ENCODE assay signal across 3 cellular contexts in the genomic region with DNA sequence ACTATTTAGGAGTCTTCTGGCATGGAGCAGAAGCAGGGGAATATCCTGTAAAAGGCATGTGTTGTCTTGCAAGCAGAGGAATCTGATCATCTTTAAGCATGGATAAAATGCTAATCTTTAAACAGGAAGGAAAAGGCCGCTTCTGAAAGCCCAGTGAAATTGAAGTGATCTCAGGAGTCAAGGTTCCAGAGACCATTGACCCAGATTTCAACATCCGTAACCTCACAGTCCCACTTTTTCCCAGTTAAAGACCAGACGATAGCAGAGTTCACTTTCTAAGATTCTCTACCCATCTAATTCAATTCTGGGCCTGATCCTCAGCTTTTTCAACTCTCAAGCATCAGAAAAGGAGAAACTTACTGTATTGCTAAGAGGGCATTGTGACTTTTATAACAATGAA.
TF ChIP-seq lines count a peak whose summit lies in the region.

No MANE protein-coding gene starts in this region.

TF ChIP-seq in liver, 16 proteins besides CTCF, POLR2A, EP300 and RAD21:
- TF ChIP-seq NR2F2 (IDR thresholded peaks at IDR 0.05): peak; percentile 54
- no peak for TF ChIP-seq ZBTB33 (IDR thresholded peaks at IDR 0.05)
- TF ChIP-seq RXRA (IDR thresholded peaks at IDR 0.05): peak; percentile 98 to 100
- peak; percentile 61 for TF ChIP-seq ATF3 (IDR thresholded peaks at IDR 0.05)
- peak; percentile 64 to 79 for TF ChIP-seq HNF4A (conservative IDR thresholded peaks at IDR 0.05)
- peak; percentile 62 to 86 for TF ChIP-seq JUND (IDR thresholded peaks at IDR 0.05)
- peak; percentile 54 for TF ChIP-seq HNF4G (IDR thresholded peaks at IDR 0.05)
- no peak for TF ChIP-seq FOXA2 (IDR thresholded peaks at IDR 0.05)
- peak; percentile 40 for TF ChIP-seq SP1 (IDR thresholded peaks at IDR 0.05)

TF ChIP-seq in HepG2, 621 proteins besides CTCF, POLR2A, EP300 and RAD21:
- no peak for TF ChIP-seq SETDB1 (CRISPR knock-in tag; IDR thresholded peaks at IDR 0.05; ENCODE audit: borderline replicate concordance)
- no peak for TF ChIP-seq RORA (CRISPR knock-in tag; IDR thresholded peaks at IDR 0.05)
- no peak for TF ChIP-seq LRRFIP1 (CRISPR knock-in tag; conservative IDR thresholded peaks at IDR 0.05)
- TF ChIP-seq TRIM24 (CRISPR knock-in tag; IDR thresholded peaks at IDR 0.05): no peak
- no peak for TF ChIP-seq ZNF326 (CRISPR knock-in tag; IDR thresholded peaks at IDR 0.05; ENCODE audit: borderline replicate concordance)
- no peak for TF ChIP-seq NR1H2 (CRISPR knock-in tag; IDR thresholded peaks at IDR 0.05; ENCODE audit: borderline replicate concordance, low read depth)
- no peak for TF ChIP-seq FOXO1 (CRISPR knock-in tag; IDR thresholded peaks at IDR 0.05)
- TF ChIP-seq HDAC1 (CRISPR knock-in tag; IDR thresholded peaks at IDR 0.05): no peak
- no peak for TF ChIP-seq THYN1 (CRISPR knock-in tag; IDR thresholded peaks at IDR 0.05; ENCODE audit: borderline replicate concordance, low read depth)
- TF ChIP-seq MAZ (IDR thresholded peaks at IDR 0.05; ENCODE audit: borderline replicate concordance, low read depth, low read length): no peak
- TF ChIP-seq MAZ (CRISPR knock-in tag; IDR thresholded peaks at IDR 0.05; ENCODE audit: low read depth): no peak
- no peak for TF ChIP-seq ZFP62 (CRISPR knock-in tag; IDR thresholded peaks at IDR 0.05)
- no peak for TF ChIP-seq KDM3A (CRISPR knock-in tag; IDR thresholded peaks at IDR 0.05; ENCODE audit: low read depth)
- no peak for TF ChIP-seq FOSL2 (CRISPR knock-in tag; IDR thresholded peaks at IDR 0.05)
- TF ChIP-seq ZNF501 (CRISPR knock-in tag; IDR thresholded peaks at IDR 0.05): no peak
- TF ChIP-seq KAT2B (IDR thresholded peaks at IDR 0.05; ENCODE audit: borderline replicate concordance, low read depth, low read length): no peak
- TF ChIP-seq, protein P1, sequence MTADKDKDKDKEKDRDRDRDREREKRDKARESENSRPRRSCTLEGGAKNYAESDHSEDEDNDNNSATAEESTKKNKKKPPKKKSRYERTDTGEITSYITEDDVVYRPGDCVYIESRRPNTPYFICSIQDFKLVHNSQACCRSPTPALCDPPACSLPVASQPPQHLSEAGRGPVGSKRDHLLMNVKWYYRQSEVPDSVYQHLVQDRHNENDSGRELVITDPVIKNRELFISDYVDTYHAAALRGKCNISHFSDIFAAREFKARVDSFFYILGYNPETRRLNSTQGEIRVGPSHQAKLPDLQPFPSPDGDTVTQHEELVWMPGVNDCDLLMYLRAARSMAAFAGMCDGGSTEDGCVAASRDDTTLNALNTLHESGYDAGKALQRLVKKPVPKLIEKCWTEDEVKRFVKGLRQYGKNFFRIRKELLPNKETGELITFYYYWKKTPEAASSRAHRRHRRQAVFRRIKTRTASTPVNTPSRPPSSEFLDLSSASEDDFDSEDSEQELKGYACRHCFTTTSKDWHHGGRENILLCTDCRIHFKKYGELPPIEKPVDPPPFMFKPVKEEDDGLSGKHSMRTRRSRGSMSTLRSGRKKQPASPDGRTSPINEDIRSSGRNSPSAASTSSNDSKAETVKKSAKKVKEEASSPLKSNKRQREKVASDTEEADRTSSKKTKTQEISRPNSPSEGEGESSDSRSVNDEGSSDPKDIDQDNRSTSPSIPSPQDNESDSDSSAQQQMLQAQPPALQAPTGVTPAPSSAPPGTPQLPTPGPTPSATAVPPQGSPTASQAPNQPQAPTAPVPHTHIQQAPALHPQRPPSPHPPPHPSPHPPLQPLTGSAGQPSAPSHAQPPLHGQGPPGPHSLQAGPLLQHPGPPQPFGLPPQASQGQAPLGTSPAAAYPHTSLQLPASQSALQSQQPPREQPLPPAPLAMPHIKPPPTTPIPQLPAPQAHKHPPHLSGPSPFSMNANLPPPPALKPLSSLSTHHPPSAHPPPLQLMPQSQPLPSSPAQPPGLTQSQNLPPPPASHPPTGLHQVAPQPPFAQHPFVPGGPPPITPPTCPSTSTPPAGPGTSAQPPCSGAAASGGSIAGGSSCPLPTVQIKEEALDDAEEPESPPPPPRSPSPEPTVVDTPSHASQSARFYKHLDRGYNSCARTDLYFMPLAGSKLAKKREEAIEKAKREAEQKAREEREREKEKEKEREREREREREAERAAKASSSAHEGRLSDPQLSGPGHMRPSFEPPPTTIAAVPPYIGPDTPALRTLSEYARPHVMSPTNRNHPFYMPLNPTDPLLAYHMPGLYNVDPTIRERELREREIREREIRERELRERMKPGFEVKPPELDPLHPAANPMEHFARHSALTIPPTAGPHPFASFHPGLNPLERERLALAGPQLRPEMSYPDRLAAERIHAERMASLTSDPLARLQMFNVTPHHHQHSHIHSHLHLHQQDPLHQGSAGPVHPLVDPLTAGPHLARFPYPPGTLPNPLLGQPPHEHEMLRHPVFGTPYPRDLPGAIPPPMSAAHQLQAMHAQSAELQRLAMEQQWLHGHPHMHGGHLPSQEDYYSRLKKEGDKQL (CRISPR knock-in tag; IDR thresholded peaks at IDR 0.05; ENCODE audit: low read depth): no peak
- TF ChIP-seq SKI (IDR thresholded peaks at IDR 0.05; ENCODE audit: partially characterized antibody): no peak
- no peak for TF ChIP-seq BRD4 (CRISPR knock-in tag; IDR thresholded peaks at IDR 0.05)
- TF ChIP-seq, protein P2, sequence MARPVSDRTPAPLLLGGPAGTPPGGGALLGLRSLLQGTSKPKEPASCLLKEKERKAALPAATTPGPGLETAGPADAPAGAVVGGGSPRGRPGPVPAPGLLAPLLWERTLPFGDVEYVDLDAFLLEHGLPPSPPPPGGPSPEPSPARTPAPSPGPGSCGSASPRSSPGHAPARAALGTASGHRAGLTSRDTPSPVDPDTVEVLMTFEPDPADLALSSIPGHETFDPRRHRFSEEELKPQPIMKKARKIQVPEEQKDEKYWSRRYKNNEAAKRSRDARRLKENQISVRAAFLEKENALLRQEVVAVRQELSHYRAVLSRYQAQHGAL (CRISPR knock-in tag; IDR thresholded peaks at IDR 0.05; ENCODE audit: not compliant biosample characterization): no peak
- TF ChIP-seq MEIS1 (CRISPR knock-in tag; IDR thresholded peaks at IDR 0.05; ENCODE audit: borderline replicate concordance): no peak

TF ChIP-seq in GM23338, 12 proteins besides CTCF, POLR2A, EP300 and RAD21:
- TF ChIP-seq ZNF331 (CRISPR knock-in tag; IDR thresholded peaks at IDR 0.05; ENCODE audit: low read depth) (no peak), POLR2AphosphoS5 (IDR thresholded peaks at IDR 0.05; ENCODE audit: low read depth) (no peak), EZH2 (IDR thresholded peaks at IDR 0.05; ENCODE audit: low read depth, unreplicated experiment) (no peak), CREB1 (CRISPR knock-in tag; IDR thresholded peaks at IDR 0.05; ENCODE audit: low read depth) (no peak), JUNB (IDR thresholded peaks at IDR 0.05; ENCODE audit: unreplicated experiment) (no peak), ZNF114 (CRISPR knock-in tag; IDR thresholded peaks at IDR 0.05) (no peak), EZH2phosphoT487 (IDR thresholded peaks at IDR 0.05; ENCODE audit: unreplicated experiment) (no peak), STAT1 (IDR thresholded peaks at IDR 0.05; ENCODE audit: unreplicated experiment) (no peak), NANOG (IDR thresholded peaks at IDR 0.05; ENCODE audit: borderline replicate concordance) (no peak)
- TF ChIP-seq, protein P3, sequence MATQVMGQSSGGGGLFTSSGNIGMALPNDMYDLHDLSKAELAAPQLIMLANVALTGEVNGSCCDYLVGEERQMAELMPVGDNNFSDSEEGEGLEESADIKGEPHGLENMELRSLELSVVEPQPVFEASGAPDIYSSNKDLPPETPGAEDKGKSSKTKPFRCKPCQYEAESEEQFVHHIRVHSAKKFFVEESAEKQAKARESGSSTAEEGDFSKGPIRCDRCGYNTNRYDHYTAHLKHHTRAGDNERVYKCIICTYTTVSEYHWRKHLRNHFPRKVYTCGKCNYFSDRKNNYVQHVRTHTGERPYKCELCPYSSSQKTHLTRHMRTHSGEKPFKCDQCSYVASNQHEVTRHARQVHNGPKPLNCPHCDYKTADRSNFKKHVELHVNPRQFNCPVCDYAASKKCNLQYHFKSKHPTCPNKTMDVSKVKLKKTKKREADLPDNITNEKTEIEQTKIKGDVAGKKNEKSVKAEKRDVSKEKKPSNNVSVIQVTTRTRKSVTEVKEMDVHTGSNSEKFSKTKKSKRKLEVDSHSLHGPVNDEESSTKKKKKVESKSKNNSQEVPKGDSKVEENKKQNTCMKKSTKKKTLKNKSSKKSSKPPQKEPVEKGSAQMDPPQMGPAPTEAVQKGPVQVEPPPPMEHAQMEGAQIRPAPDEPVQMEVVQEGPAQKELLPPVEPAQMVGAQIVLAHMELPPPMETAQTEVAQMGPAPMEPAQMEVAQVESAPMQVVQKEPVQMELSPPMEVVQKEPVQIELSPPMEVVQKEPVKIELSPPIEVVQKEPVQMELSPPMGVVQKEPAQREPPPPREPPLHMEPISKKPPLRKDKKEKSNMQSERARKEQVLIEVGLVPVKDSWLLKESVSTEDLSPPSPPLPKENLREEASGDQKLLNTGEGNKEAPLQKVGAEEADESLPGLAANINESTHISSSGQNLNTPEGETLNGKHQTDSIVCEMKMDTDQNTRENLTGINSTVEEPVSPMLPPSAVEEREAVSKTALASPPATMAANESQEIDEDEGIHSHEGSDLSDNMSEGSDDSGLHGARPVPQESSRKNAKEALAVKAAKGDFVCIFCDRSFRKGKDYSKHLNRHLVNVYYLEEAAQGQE (IDR thresholded peaks at IDR 0.05; ENCODE audit: unreplicated experiment): no peak
- TF ChIP-seq, protein P4, sequence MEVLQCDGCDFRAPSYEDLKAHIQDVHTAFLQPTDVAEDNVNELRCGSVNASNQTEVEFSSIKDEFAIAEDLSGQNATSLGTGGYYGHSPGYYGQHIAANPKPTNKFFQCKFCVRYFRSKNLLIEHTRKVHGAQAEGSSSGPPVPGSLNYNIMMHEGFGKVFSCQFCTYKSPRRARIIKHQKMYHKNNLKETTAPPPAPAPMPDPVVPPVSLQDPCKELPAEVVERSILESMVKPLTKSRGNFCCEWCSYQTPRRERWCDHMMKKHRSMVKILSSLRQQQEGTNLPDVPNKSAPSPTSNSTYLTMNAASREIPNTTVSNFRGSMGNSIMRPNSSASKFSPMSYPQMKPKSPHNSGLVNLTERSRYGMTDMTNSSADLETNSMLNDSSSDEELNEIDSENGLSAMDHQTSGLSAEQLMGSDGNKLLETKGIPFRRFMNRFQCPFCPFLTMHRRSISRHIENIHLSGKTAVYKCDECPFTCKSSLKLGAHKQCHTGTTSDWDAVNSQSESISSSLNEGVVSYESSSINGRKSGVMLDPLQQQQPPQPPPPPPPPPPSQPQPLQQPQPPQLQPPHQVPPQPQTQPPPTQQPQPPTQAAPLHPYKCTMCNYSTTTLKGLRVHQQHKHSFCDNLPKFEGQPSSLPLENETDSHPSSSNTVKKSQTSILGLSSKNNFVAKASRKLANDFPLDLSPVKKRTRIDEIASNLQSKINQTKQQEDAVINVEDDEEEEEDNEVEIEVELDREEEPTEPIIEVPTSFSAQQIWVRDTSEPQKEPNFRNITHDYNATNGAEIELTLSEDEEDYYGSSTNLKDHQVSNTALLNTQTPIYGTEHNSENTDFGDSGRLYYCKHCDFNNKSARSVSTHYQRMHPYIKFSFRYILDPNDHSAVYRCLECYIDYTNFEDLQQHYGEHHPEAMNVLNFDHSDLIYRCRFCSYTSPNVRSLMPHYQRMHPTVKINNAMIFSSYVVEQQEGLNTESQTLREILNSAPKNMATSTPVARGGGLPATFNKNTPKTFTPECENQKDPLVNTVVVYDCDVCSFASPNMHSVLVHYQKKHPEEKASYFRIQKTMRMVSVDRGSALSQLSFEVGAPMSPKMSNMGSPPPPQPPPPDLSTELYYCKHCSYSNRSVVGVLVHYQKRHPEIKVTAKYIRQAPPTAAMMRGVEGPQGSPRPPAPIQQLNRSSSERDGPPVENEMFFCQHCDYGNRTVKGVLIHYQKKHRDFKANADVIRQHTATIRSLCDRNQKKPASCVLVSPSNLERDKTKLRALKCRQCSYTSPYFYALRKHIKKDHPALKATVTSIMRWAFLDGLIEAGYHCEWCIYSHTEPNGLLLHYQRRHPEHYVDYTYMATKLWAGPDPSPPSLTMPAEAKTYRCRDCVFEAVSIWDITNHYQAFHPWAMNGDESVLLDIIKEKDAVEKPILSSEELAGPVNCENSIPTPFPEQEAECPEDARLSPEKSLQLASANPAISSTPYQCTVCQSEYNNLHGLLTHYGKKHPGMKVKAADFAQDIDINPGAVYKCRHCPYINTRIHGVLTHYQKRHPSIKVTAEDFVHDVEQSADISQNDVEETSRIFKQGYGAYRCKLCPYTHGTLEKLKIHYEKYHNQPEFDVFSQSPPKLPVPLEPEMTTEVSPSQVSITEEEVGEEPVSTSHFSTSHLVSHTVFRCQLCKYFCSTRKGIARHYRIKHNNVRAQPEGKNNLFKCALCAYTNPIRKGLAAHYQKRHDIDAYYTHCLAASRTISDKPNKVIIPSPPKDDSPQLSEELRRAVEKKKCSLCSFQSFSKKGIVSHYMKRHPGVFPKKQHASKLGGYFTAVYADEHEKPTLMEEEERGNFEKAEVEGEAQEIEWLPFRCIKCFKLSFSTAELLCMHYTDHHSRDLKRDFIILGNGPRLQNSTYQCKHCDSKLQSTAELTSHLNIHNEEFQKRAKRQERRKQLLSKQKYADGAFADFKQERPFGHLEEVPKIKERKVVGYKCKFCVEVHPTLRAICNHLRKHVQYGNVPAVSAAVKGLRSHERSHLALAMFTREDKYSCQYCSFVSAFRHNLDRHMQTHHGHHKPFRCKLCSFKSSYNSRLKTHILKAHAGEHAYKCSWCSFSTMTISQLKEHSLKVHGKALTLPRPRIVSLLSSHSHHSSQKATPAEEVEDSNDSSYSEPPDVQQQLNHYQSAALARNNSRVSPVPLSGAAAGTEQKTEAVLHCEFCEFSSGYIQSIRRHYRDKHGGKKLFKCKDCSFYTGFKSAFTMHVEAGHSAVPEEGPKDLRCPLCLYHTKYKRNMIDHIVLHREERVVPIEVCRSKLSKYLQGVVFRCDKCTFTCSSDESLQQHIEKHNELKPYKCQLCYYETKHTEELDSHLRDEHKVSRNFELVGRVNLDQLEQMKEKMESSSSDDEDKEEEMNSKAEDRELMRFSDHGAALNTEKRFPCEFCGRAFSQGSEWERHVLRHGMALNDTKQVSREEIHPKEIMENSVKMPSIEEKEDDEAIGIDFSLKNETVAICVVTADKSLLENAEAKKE (CRISPR knock-in tag; IDR thresholded peaks at IDR 0.05): no peak
- TF ChIP-seq, protein P5, sequence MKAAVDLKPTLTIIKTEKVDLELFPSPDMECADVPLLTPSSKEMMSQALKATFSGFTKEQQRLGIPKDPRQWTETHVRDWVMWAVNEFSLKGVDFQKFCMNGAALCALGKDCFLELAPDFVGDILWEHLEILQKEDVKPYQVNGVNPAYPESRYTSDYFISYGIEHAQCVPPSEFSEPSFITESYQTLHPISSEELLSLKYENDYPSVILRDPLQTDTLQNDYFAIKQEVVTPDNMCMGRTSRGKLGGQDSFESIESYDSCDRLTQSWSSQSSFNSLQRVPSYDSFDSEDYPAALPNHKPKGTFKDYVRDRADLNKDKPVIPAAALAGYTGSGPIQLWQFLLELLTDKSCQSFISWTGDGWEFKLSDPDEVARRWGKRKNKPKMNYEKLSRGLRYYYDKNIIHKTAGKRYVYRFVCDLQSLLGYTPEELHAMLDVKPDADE (IDR thresholded peaks at IDR 0.05): no peak
